14 cellular contexts compared by ENCODE assay signal in the genomic region with DNA sequence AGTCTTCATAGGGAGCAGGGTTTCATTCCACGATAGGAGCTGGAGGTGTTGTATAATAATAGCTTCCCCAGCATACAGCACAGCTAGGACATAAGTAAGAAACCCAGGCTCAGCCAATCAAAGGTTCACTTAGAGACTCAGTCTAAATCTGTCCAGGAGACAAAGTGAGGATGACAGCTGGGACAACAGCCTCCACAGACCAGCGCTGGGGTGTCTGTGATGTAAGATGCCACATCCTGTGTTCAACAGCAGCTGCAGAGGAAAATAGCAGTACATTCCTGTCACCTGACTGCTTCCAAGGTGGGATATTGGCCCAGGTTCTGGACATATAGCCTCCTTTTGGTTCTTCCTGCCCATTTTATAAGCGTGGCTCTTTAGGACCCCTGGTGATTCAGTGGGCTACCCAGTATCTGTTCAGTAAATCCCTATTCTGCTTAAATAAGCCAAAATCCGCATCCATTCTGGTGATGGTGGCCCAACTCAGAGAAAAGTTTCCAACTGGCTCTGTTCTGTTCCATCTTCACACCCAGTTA.
DNase-seq lines count a peak whose midpoint lies in the region; ATAC-seq and TF ChIP-seq lines count a peak whose summit lies in the region.
"Had no signal": no experiment of that assay in that cellular context is flagged by ENCODE, and none has a peak within 500 bp of the region (broad histone marks: within the 10 kb centered on the region; RNA-seq: fewer than 3 reads in every experiment).

No MANE protein-coding gene starts in this region.

- no peak overlapping the region for H3K27ac ChIP-seq in BLaER1
- peak overlapping the region in 3 of 11 experiments; percentile 12 to 34 (median 26); a peak in 2 of 22 replicates for H3K27ac ChIP-seq in BLaER1 treated with 17β-estradiol and CSF1 and Interleukin-3, amounts not matched to agents 10 nM and 100 nM
- no peak overlapping the region for H3K27ac ChIP-seq in Peyer's patch
- H3K27ac ChIP-seq: sigmoid colon, tibial artery had no signal

- TF ChIP-seq POLR2A in Peyer's patch (IDR thresholded peaks at IDR 0.05) = no peak

- H3K9me3 ChIP-seq in BLaER1 (peaks cover 21% of the 10 kb centered on the region), Peyer's patch (no peaks in the 10 kb centered on the region)
- peaks cover 18 to 28% (median 22%) of the 10 kb centered on the region in 11 experiments for H3K9me3 ChIP-seq in BLaER1 treated with 17β-estradiol and CSF1 and Interleukin-3, amounts not matched to agents 10 nM and 100 nM (replicated peaks in 1 of 11)
- H3K9me3 ChIP-seq: BE2C, sigmoid colon, tibial artery had no signal

- ATAC-seq in HG03175 (IDR thresholded peaks at IDR 0.05; ENCODE audit: unreplicated experiment) = no peak
- ATAC-seq: left colon, WTC11 had no signal

- H3K9ac ChIP-seq in BLaER1 = no peak overlapping the region
- H3K9ac ChIP-seq in BLaER1 treated with 17β-estradiol and CSF1 and Interleukin-3, amounts not matched to agents 10 nM and 100 nM = no peak overlapping the region

- H3K4me3 ChIP-seq in BLaER1 (no peak overlapping the region), Peyer's patch (no peak overlapping the region)
- H3K4me3 ChIP-seq in BLaER1 treated with 17β-estradiol and CSF1 and Interleukin-3, amounts not matched to agents 10 nM and 100 nM = no peak overlapping the region
- H3K4me3 ChIP-seq: sigmoid colon, tibial artery had no signal

- DNase-seq in Peyer's patch (peak in 2 of 3 donors; percentile 24 to 68), inferior parietal cortex (ENCODE audit: extremely low spot score) (peak; percentile 29), islet precursor cell (no peak), NCI-H524 treated with DMSO at 0.1 percent for 48 hours (lab: John Stamatoyannopoulos, UW) (no peak)
- DNase-seq: BE2C; caudate nucleus; left colon; sigmoid colon; stimulated activated CD4-positive, alpha-beta T cell treated with anti-CD3 and anti-CD28 coated beads, Interleukin-4, amount 100 ng/mL, for 1 hour; tibial artery had no signal

- peaks cover 8% of the 10 kb centered on the region for H3K4me1 ChIP-seq in BLaER1
- peaks cover 0 to 13% (median 10%) of the 10 kb centered on the region in 10 experiments; a peak in 17 of 20 replicates for H3K4me1 ChIP-seq in BLaER1 treated with 17β-estradiol and CSF1 and Interleukin-3, amounts not matched to agents 10 nM and 100 nM
- H3K4me1 ChIP-seq in Peyer's patch = no peaks in the 10 kb centered on the region
- H3K4me1 ChIP-seq: BE2C, sigmoid colon, tibial artery had no signal

- H3K27me3 ChIP-seq in BLaER1 = no peaks in the 10 kb centered on the region
- H3K27me3 ChIP-seq in BLaER1 treated with 17β-estradiol and CSF1 and Interleukin-3, amounts not matched to agents 10 nM and 100 nM = no peaks in the 10 kb centered on the region
- H3K27me3 ChIP-seq in Peyer's patch = no peaks in the 10 kb centered on the region
- H3K27me3 ChIP-seq: sigmoid colon, tibial artery had no signal

- no peak for TF ChIP-seq CTCF in Peyer's patch (IDR thresholded peaks at IDR 0.05)

- H3K36me3 ChIP-seq in BLaER1 = no peaks in the 10 kb centered on the region
- H3K36me3 ChIP-seq in BLaER1 treated with 17β-estradiol and CSF1 and Interleukin-3, amounts not matched to agents 10 nM and 100 nM = no peaks in the 10 kb centered on the region
- H3K36me3 ChIP-seq in Peyer's patch = no peaks in the 10 kb centered on the region
- H3K36me3 ChIP-seq: BE2C, sigmoid colon, tibial artery had no signal

- no peaks in the 10 kb centered on the region for H4K20me1 ChIP-seq in BLaER1
- H4K20me1 ChIP-seq in BLaER1 treated with 17β-estradiol and CSF1 and Interleukin-3, amounts not matched to agents 10 nM and 100 nM = no peaks in the 10 kb centered on the region

- H3K4me2 ChIP-seq in BLaER1 = peak overlapping the region; percentile 33
- H3K4me2 ChIP-seq in BLaER1 treated with 17β-estradiol and CSF1 and Interleukin-3, amounts not matched to agents 10 nM and 100 nM = peak overlapping the region; percentile 7 to 53 (median 45); a peak in 18 of 22 replicates

Comparison
In these comparisons a context has a peak if more than half of its experiments do, and no peak if none do; other contexts are left out.
1. DNase-seq: peak in Peyer's patch (2 of 3) and inferior parietal cortex (single experiment); none in islet precursor cell (single experiment) and NCI-H524 treated with DMSO at 0.1 percent for 48 hours (single experiment).